1 cellular context compared by ENCODE assay signal in the genomic region with DNA sequence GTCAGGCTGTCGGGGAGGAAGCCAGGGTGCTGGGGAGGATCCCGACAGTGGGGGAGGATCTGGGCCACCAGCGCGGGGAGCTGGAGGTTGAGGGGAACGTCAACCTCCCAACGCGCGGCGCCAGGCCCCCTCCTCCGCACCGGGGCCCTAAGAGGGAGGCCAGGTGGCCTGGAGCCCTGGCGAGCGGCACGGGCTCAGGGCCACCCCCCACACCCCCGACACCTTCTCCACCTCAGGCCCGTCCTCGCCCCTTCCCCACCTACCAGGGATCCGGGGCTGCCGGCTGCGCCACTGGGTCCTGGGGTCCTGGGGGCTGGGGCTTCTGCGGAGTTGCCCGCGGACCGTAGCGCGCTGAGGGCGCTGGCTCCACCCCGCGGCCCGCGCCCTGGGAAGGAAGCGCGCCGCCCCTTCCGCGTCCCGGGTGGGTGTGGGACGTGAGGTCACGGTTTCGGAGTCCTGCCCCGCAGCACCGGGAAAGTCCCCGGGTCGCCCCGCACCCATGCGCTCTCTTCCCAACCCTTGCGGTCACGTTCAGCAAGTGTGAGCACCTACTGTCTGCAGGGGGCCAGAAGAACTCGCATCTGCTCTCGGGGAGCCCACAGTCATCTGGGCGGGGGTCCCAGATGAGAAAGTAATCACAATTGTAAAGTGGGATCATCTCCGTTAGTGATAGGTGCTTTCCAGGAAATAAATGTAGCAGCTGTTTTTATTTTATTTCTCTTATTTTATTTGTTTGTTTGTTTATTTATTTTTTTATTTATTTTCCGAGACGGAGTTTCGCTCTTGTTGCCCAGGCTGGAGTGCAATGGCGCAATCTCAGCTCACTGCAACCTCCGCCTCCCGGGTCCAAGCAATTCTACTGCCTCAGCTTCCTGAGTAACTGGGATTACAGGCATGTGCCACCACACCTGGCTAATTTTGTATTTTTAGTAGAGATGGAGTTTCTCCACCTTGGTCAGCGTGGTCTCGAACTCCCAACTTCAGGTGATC.
TF ChIP-seq lines count a peak whose summit lies in the region.

A gene (minus strand): TSS at position 362 of the 990 bp plus-strand sequence. CDS start 13,335 bp downstream, outside the sequence.

TF ChIP-seq in HepG2, 621 proteins besides CTCF, POLR2A, EP300 and RAD21 (continued from another document and continues in another):
- TF ChIP-seq, protein P1, sequence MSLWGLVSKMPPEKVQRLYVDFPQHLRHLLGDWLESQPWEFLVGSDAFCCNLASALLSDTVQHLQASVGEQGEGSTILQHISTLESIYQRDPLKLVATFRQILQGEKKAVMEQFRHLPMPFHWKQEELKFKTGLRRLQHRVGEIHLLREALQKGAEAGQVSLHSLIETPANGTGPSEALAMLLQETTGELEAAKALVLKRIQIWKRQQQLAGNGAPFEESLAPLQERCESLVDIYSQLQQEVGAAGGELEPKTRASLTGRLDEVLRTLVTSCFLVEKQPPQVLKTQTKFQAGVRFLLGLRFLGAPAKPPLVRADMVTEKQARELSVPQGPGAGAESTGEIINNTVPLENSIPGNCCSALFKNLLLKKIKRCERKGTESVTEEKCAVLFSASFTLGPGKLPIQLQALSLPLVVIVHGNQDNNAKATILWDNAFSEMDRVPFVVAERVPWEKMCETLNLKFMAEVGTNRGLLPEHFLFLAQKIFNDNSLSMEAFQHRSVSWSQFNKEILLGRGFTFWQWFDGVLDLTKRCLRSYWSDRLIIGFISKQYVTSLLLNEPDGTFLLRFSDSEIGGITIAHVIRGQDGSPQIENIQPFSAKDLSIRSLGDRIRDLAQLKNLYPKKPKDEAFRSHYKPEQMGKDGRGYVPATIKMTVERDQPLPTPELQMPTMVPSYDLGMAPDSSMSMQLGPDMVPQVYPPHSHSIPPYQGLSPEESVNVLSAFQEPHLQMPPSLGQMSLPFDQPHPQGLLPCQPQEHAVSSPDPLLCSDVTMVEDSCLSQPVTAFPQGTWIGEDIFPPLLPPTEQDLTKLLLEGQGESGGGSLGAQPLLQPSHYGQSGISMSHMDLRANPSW (CRISPR knock-in tag; IDR thresholded peaks at IDR 0.05; ENCODE audit: borderline replicate concordance) = no peak
- TF ChIP-seq BHLHE40 (IDR thresholded peaks at IDR 0.05; ENCODE audit: low read length) = no peak
- TF ChIP-seq, protein P2, sequence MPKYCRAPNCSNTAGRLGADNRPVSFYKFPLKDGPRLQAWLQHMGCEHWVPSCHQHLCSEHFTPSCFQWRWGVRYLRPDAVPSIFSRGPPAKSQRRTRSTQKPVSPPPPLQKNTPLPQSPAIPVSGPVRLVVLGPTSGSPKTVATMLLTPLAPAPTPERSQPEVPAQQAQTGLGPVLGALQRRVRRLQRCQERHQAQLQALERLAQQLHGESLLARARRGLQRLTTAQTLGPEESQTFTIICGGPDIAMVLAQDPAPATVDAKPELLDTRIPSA (CRISPR knock-in tag; IDR thresholded peaks at IDR 0.05; ENCODE audit: borderline replicate concordance) = no peak; the same call in 1 of the 2 replicates
- no peak for TF ChIP-seq THYN1 (CRISPR knock-in tag; IDR thresholded peaks at IDR 0.05; ENCODE audit: borderline replicate concordance, low read depth)
- no peak for TF ChIP-seq ZFAT (CRISPR knock-in tag; conservative IDR thresholded peaks at IDR 0.05)
- TF ChIP-seq RBAK (CRISPR knock-in tag; IDR thresholded peaks at IDR 0.05) = no peak
- no peak for TF ChIP-seq MAZ (IDR thresholded peaks at IDR 0.05; ENCODE audit: borderline replicate concordance, low read depth, low read length)
- TF ChIP-seq MAZ (CRISPR knock-in tag; IDR thresholded peaks at IDR 0.05; ENCODE audit: low read depth) = no peak
- TF ChIP-seq ZNF543 (CRISPR knock-in tag; IDR thresholded peaks at IDR 0.05) = 0 out of 2 replicates have a peak, but pooled peaks have one; percentile 33
- TF ChIP-seq, protein P3, sequence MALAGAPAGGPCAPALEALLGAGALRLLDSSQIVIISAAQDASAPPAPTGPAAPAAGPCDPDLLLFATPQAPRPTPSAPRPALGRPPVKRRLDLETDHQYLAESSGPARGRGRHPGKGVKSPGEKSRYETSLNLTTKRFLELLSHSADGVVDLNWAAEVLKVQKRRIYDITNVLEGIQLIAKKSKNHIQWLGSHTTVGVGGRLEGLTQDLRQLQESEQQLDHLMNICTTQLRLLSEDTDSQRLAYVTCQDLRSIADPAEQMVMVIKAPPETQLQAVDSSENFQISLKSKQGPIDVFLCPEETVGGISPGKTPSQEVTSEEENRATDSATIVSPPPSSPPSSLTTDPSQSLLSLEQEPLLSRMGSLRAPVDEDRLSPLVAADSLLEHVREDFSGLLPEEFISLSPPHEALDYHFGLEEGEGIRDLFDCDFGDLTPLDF (CRISPR knock-in tag; IDR thresholded peaks at IDR 0.05) = no peak
- TF ChIP-seq, protein P4, sequence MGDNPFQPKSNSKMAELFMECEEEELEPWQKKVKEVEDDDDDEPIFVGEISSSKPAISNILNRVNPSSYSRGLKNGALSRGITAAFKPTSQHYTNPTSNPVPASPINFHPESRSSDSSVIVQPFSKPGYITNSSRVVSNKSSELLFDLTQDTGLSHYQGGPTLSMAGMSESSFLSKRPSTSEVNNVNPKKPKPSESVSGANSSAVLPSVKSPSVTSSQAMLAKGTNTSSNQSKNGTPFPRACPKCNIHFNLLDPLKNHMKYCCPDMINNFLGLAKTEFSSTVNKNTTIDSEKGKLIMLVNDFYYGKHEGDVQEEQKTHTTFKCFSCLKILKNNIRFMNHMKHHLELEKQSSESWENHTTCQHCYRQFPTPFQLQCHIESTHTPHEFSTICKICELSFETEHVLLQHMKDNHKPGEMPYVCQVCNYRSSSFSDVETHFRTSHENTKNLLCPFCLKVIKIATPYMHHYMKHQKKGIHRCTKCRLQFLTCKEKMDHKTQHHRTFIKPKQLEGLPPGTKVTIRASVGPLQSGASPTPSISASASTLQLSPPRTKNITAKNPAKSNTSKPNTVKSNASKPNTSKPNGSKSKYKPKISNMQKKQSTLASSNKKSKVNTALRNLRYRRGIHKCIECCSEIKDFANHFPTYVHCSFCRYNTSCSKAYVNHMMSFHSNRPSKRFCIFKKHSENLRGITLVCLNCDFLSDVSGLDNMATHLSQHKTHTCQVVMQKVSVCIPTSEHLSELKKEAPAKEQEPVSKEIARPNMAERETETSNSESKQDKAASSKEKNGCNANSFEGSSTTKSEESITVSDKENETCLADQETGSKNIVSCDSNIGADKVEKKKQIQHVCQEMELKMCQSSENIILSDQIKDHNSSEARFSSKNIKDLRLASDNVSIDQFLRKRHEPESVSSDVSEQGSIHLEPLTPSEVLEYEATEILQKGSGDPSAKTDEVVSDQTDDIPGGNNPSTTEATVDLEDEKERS (CRISPR knock-in tag; IDR thresholded peaks at IDR 0.05) = 0 out of 2 replicates have a peak, but pooled peaks have one; percentile 55
- TF ChIP-seq ZNF839 (CRISPR knock-in tag; IDR thresholded peaks at IDR 0.05; ENCODE audit: borderline replicate concordance) = no peak
- no peak for TF ChIP-seq ZNF747 (CRISPR knock-in tag; IDR thresholded peaks at IDR 0.05; ENCODE audit: borderline replicate concordance)
- TF ChIP-seq, protein P5, sequence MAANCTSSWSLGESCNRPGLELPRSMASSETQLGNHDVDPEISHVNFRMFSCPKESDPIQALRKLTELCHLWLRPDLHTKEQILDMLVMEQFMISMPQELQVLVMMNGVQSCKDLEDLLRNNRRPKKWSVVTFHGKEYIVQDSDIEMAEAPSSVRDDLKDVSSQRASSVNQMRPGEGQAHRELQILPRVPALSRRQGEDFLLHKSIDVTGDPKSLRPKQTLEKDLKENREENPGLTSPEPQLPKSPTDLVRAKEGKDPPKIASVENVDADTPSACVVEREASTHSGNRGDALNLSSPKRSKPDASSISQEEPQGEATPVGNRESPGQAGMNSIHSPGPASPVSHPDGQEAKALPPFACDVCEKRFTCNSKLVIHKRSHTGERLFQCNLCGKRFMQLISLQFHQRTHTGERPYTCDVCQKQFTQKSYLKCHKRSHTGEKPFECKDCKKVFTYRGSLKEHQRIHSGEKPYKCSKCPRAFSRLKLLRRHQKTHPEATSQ (CRISPR knock-in tag; IDR thresholded peaks at IDR 0.05; ENCODE audit: borderline replicate concordance) = no peak
- TF ChIP-seq, protein P6, sequence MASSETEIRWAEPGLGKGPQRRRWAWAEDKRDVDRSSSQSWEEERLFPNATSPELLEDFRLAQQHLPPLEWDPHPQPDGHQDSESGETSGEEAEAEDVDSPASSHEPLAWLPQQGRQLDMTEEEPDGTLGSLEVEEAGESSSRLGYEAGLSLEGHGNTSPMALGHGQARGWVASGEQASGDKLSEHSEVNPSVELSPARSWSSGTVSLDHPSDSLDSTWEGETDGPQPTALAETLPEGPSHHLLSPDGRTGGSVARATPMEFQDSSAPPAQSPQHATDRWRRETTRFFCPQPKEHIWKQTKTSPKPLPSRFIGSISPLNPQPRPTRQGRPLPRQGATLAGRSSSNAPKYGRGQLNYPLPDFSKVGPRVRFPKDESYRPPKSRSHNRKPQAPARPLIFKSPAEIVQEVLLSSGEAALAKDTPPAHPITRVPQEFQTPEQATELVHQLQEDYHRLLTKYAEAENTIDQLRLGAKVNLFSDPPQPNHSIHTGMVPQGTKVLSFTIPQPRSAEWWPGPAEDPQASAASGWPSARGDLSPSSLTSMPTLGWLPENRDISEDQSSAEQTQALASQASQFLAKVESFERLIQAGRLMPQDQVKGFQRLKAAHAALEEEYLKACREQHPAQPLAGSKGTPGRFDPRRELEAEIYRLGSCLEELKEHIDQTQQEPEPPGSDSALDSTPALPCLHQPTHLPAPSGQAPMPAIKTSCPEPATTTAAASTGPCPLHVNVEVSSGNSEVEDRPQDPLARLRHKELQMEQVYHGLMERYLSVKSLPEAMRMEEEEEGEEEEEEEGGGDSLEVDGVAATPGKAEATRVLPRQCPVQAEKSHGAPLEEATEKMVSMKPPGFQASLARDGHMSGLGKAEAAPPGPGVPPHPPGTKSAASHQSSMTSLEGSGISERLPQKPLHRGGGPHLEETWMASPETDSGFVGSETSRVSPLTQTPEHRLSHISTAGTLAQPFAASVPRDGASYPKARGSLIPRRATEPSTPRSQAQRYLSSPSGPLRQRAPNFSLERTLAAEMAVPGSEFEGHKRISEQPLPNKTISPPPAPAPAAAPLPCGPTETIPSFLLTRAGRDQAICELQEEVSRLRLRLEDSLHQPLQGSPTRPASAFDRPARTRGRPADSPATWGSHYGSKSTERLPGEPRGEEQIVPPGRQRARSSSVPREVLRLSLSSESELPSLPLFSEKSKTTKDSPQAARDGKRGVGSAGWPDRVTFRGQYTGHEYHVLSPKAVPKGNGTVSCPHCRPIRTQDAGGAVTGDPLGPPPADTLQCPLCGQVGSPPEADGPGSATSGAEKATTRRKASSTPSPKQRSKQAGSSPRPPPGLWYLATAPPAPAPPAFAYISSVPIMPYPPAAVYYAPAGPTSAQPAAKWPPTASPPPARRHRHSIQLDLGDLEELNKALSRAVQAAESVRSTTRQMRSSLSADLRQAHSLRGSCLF (CRISPR knock-in tag; IDR thresholded peaks at IDR 0.05; ENCODE audit: borderline replicate concordance) = no peak
- TF ChIP-seq, protein P7, sequence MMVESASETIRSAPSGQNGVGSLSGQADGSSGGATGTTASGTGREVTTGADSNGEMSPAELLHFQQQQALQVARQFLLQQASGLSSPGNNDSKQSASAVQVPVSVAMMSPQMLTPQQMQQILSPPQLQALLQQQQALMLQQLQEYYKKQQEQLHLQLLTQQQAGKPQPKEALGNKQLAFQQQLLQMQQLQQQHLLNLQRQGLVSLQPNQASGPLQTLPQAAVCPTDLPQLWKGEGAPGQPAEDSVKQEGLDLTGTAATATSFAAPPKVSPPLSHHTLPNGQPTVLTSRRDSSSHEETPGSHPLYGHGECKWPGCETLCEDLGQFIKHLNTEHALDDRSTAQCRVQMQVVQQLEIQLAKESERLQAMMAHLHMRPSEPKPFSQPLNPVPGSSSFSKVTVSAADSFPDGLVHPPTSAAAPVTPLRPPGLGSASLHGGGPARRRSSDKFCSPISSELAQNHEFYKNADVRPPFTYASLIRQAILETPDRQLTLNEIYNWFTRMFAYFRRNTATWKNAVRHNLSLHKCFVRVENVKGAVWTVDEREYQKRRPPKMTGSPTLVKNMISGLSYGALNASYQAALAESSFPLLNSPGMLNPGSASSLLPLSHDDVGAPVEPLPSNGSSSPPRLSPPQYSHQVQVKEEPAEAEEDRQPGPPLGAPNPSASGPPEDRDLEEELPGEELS (CRISPR knock-in tag; IDR thresholded peaks at IDR 0.05) = peak; percentile 34; the same call in 1 of the 2 replicates
- TF ChIP-seq, protein P8, sequence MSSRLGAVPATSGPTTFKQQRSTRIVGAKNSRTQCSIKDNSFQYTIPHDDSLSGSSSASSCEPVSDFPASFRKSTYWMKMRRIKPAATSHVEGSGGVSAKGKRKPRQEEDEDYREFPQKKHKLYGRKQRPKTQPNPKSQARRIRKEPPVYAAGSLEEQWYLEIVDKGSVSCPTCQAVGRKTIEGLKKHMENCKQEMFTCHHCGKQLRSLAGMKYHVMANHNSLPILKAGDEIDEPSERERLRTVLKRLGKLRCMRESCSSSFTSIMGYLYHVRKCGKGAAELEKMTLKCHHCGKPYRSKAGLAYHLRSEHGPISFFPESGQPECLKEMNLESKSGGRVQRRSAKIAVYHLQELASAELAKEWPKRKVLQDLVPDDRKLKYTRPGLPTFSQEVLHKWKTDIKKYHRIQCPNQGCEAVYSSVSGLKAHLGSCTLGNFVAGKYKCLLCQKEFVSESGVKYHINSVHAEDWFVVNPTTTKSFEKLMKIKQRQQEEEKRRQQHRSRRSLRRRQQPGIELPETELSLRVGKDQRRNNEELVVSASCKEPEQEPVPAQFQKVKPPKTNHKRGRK (CRISPR knock-in tag; IDR thresholded peaks at IDR 0.05) = no peak
- no peak for TF ChIP-seq ISX (CRISPR knock-in tag; conservative IDR thresholded peaks at IDR 0.05)
- TF ChIP-seq SP4 (CRISPR knock-in tag; IDR thresholded peaks at IDR 0.05) = peak; percentile 45; the same call in 1 of the 2 replicates
- no peak for TF ChIP-seq ZNF761 (CRISPR knock-in tag; conservative IDR thresholded peaks at IDR 0.05)
- TF ChIP-seq, protein P9, sequence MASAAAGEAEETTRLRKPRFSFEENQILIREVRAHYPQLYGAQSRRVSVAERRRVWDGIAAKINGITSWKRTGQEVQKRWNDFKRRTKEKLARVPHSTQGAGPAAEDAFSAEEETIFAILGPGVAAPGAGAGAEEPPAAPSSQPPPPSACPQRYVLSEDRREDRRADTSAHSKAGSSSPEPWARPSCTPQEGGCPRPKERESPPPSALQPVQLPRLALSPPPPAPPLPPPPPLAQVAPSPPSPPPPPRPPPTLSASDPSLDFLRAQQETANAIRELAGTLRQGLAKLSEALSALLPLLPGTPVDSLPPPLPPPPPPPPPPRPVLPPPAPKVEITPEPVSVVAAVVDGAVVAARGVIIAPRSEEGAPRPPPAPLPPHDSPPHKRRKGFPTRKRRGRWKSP (CRISPR knock-in tag; IDR thresholded peaks at IDR 0.05) = peak; percentile 61; the same call in 1 of the 2 replicates
- TF ChIP-seq, protein P10, sequence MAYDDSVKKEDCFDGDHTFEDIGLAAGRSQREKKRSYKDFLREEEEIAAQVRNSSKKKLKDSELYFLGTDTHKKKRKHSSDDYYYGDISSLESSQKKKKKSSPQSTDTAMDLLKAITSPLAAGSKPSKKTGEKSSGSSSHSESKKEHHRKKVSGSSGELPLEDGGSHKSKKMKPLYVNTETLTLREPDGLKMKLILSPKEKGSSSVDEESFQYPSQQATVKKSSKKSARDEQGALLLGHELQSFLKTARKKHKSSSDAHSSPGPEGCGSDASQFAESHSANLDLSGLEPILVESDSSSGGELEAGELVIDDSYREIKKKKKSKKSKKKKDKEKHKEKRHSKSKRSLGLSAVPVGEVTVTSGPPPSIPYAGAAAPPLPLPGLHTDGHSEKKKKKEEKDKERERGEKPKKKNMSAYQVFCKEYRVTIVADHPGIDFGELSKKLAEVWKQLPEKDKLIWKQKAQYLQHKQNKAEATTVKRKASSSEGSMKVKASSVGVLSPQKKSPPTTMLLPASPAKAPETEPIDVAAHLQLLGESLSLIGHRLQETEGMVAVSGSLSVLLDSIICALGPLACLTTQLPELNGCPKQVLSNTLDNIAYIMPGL (CRISPR knock-in tag; IDR thresholded peaks at IDR 0.05; ENCODE audit: borderline replicate concordance in 1 of 2, low read depth in 1 of 2) = peak; percentile 57 to 75
- no peak for TF ChIP-seq MEF2D (CRISPR knock-in tag; IDR thresholded peaks at IDR 0.05)
- TF ChIP-seq ADNP (CRISPR knock-in tag; IDR thresholded peaks at IDR 0.05) = no peak
- no peak for TF ChIP-seq ZMAT3 (CRISPR knock-in tag; conservative IDR thresholded peaks at IDR 0.05)
